Comparison of ENCODE assay signal across 8 cellular contexts in genomic region chr9:136095028-136095494, GRCh38. TPM values are rescaled to one million over a fixed set of nuclear protein-coding genes. Genes with fewer than 3 reads are reported as not detected.
DNase-seq lines count a peak whose midpoint lies in the region; ATAC-seq, FAIRE-seq and TF ChIP-seq lines count a peak whose summit lies in the region.

Gene NACC2, minus strand, starts transcription at chr9:136095289. Its CDS starts 44,768 bp downstream, at chr9:136050521.

- peak; percentile 43 for ATAC-seq in activated CD8-positive, alpha-beta memory T cell treated with anti-CD3 and anti-CD28 coated beads, Interleukin-2, amount 10 ng/mL, durations not matched to agents 7 days and 5 days
- peak; percentile 24 for ATAC-seq in central memory CD8-positive, alpha-beta T cell (replicated peaks; ENCODE audit: extremely low read depth, poor library complexity, severe bottlenecking)
- no peak for ATAC-seq in HG02870 (IDR thresholded peaks at IDR 0.05; ENCODE audit: unreplicated experiment)

- no peak for TF ChIP-seq CTCF in kidney epithelial cell (IDR thresholded peaks at IDR 0.05; ENCODE audit: insufficient read depth, low read length, poor library complexity, severe bottlenecking)

- no peaks in the 10 kb centered on the region for H3K36me3 ChIP-seq in kidney epithelial cell (ENCODE audit: control insufficient read depth, insufficient read depth, low read length)

- H3K27me3 Mint-ChIP-seq in activated CD8-positive, alpha-beta memory T cell treated with anti-CD3 and anti-CD28 coated beads, Interleukin-2, amount 10 ng/mL, durations not matched to agents 7 days and 5 days: no peaks in the 10 kb centered on the region
- no peaks in the 10 kb centered on the region for H3K27me3 Mint-ChIP-seq in central memory CD8-positive, alpha-beta T cell

- peak within 1 kb of the TSS; percentile 63 for H3K4me3 Mint-ChIP-seq in activated CD8-positive, alpha-beta memory T cell treated with anti-CD3 and anti-CD28 coated beads, Interleukin-2, amount 10 ng/mL, durations not matched to agents 7 days and 5 days
- H3K4me3 Mint-ChIP-seq in central memory CD8-positive, alpha-beta T cell: peak within 1 kb of the TSS; percentile 75

- DNase-seq in activated CD8-positive, alpha-beta memory T cell treated with anti-CD3 and anti-CD28 coated beads, Interleukin-2, amount 10 ng/mL, durations not matched to agents 7 days and 5 days: no peak
- DNase-seq in activated CD8-positive, alpha-beta memory T cell treated with anti-CD3 and anti-CD28 coated beads, Interleukin-2, amount 50 U/mL, for 48 hours: no peak
- DNase-seq in RPMI7951 (ENCODE audit: low read depth) (peak; percentile 66), kidney epithelial cell (ENCODE audit: low read depth) (no peak), HTR-8/SVneo (ENCODE audit: insufficient read length, low spot score) (no peak)
- DNase-seq in central memory CD8-positive, alpha-beta T cell (ENCODE audit: low spot score in 2 of 2): no peak
- DNase-seq in stimulated activated CD8-positive, alpha-beta memory T cell treated with anti-CD3 and anti-CD28 coated beads, Interleukin-4, amount 100 ng/mL, for 48 hours: peak; percentile 53

- H3K36me3 Mint-ChIP-seq in activated CD8-positive, alpha-beta memory T cell treated with anti-CD3 and anti-CD28 coated beads, Interleukin-2, amount 10 ng/mL, durations not matched to agents 7 days and 5 days: no peaks in the 10 kb centered on the region
- H3K36me3 Mint-ChIP-seq in central memory CD8-positive, alpha-beta T cell (ENCODE audit: insufficient read depth): peaks cover 3% of the 10 kb centered on the region

- no peak within 1 kb of the TSS for H3K27ac Mint-ChIP-seq in activated CD8-positive, alpha-beta memory T cell treated with anti-CD3 and anti-CD28 coated beads, Interleukin-2, amount 10 ng/mL, durations not matched to agents 7 days and 5 days
- H3K27ac Mint-ChIP-seq in central memory CD8-positive, alpha-beta T cell (ENCODE audit: low read depth): peak within 1 kb of the TSS; percentile 29

- H3K4me3 ChIP-seq in kidney epithelial cell (ENCODE audit: low read depth, low read length): peak within 1 kb of the TSS; percentile 58

- CTCF ChIA-PET in activated CD8-positive, alpha-beta memory T cell treated with anti-CD3 and anti-CD28 coated beads, Interleukin-2, amount 10 ng/mL, durations not matched to agents 7 days and 5 days (lab: Charles Lee): interaction anchor here (1.5 to 6.1 kb wide), 4 partner anchors 12 to 25 kb away, joined by 4 to 51 read pairs (median 16); no protein-coding TSS in a partner anchor

- H3K9me3 Mint-ChIP-seq in activated CD8-positive, alpha-beta memory T cell treated with anti-CD3 and anti-CD28 coated beads, Interleukin-2, amount 10 ng/mL, durations not matched to agents 7 days and 5 days (ENCODE audit: low read depth): no peaks in the 10 kb centered on the region
- H3K9me3 Mint-ChIP-seq in central memory CD8-positive, alpha-beta T cell: no peaks in the 10 kb centered on the region

- FAIRE-seq in HTR-8/SVneo (lab: Jason Lieb, UNC): no peak

- H3K27me3 ChIP-seq in kidney epithelial cell (ENCODE audit: control insufficient read depth, insufficient read depth, low read length): peaks cover 11% of the 10 kb centered on the region

- H3K4me1 Mint-ChIP-seq in activated CD8-positive, alpha-beta memory T cell treated with anti-CD3 and anti-CD28 coated beads, Interleukin-2, amount 10 ng/mL, durations not matched to agents 7 days and 5 days: peaks cover 11% of the 10 kb centered on the region
- peaks cover 36% of the 10 kb centered on the region for H3K4me1 Mint-ChIP-seq in central memory CD8-positive, alpha-beta T cell

RNA-seq across cellular contexts. Expression of gene NACC2, which starts in this region (rescaled TPM):
- total RNA-seq in activated CD8-positive, alpha-beta memory T cell treated with anti-CD3 and anti-CD28 coated beads, Interleukin-2, amount 10 ng/mL, durations not matched to agents 7 days and 5 days: 1 to 10 TPM; 6.3 to 9.7 TPM
- 4.1 and 4.5 TPM in 2 replicates for total RNA-seq in RPMI7951 (2014; rRNA removed; shearing (Covaris generic))
- 26.0 and 26.6 TPM in 2 replicates for total RNA-seq in kidney epithelial cell

Comparison
In these comparisons a context has a peak if more than half of its experiments do, and no peak if none do; other contexts are left out.
1. DNase-seq: peak in RPMI7951 (single experiment) and stimulated activated CD8-positive, alpha-beta memory T cell treated with anti-CD3 and anti-CD28 coated beads, Interleukin-4, amount 100 ng/mL, for 48 hours (single experiment); none in activated CD8-positive, alpha-beta memory T cell treated with anti-CD3 and anti-CD28 coated beads, Interleukin-2, amount 10 ng/mL, durations not matched to agents 7 days and 5 days (single experiment), activated CD8-positive, alpha-beta memory T cell treated with anti-CD3 and anti-CD28 coated beads, Interleukin-2, amount 50 U/mL, for 48 hours (single experiment), central memory CD8-positive, alpha-beta T cell (0 of 2), kidney epithelial cell (single experiment) and HTR-8/SVneo (single experiment).